In genomic region chr2:181371782-181372292, GRCh38 we compare ENCODE assay signal across 12 cellular contexts.
DNase-seq lines count a peak whose midpoint lies in the region; ATAC-seq, FAIRE-seq and TF ChIP-seq lines count a peak whose summit lies in the region.
"Had no signal": no experiment of that assay in that cellular context is flagged by ENCODE, and none has a peak within 500 bp of the region (broad histone marks: within the 10 kb centered on the region; RNA-seq: fewer than 3 reads in every experiment).

No MANE protein-coding gene starts in this region.

- DNase-seq in NOMO-1 treated with DMSO at 0.1 percent for 48 hours (lab: John Stamatoyannopoulos, UW; ENCODE audit: unreplicated experiment): peak; percentile 15
- no peak for DNase-seq in NOMO-1 treated with dmso at 0.1 percent for 144 hours (lab: John Stamatoyannopoulos, UW; ENCODE audit: unreplicated experiment)
- DNase-seq in M059J (ENCODE audit: low read depth): peak; percentile 65
- peak; percentile 53 for DNase-seq in endothelial cell of umbilical vein (ENCODE audit: low read depth, low spot score)
- DNase-seq in skeletal muscle cell (ENCODE audit: low read depth): peak; percentile 37
- DNase-seq in mucosa of gallbladder (ENCODE audit: low spot score): no peak
- DNase-seq: sigmoid colon; stimulated activated naive CD8-positive, alpha-beta T cell treated with anti-CD3 and anti-CD28 coated beads, Interleukin-15, amount 100 ng/mL, for 72 hours had no signal

- no peak for TF ChIP-seq CTCF in endothelial cell of umbilical vein (IDR thresholded peaks at IDR 0.05; ENCODE audit: extremely low read depth in 1 of 2, insufficient read depth in 1 of 2, low read depth in 1 of 2, low read length in 2 of 2)

- intact Hi-C loops in endothelial cell of umbilical vein (cut with micrococcal nuclease): loop anchor here (10.0 kb wide), 1 partner anchor 267 kb away; no protein-coding TSS in a partner anchor

- no peaks in the 10 kb centered on the region for H3K36me3 ChIP-seq in endothelial cell of umbilical vein (ENCODE audit: control insufficient read depth in 2 of 2, extremely low read depth in 1 of 2, insufficient read depth in 2 of 2, low read length in 2 of 2)
- H3K36me3 ChIP-seq: sigmoid colon had no signal

- H3K79me2 ChIP-seq in endothelial cell of umbilical vein (ENCODE audit: control insufficient read depth, insufficient read depth, low read length): no peaks in the 10 kb centered on the region

- no peaks in the 10 kb centered on the region for H3K9me3 ChIP-seq in endothelial cell of umbilical vein (replicated peaks; ENCODE audit: control insufficient read depth, insufficient read depth, low read length)
- H3K9me3 ChIP-seq: sigmoid colon had no signal

- no peaks in the 10 kb centered on the region for H3K27me3 ChIP-seq in endothelial cell of umbilical vein (ENCODE audit: control insufficient read depth in 2 of 2, insufficient read depth in 2 of 2, low read length in 2 of 2)
- H3K27me3 ChIP-seq: sigmoid colon had no signal

- no peaks in the 10 kb centered on the region for H3K9me1 ChIP-seq in endothelial cell of umbilical vein (replicated peaks; ENCODE audit: control insufficient read depth, extremely low read depth, insufficient read depth, low read length)

- dilution Hi-C loops in endothelial cell of umbilical vein (cut with MboI; ENCODE audit: extremely low pct_ligation_motif_present, low sequenced_read_pairs): no loop called here

- no peaks in the 10 kb centered on the region for H4K20me1 ChIP-seq in endothelial cell of umbilical vein (replicated peaks; ENCODE audit: control insufficient read depth, extremely low read depth, insufficient read depth, low read length)

- CTCF ChIA-PET in endothelial cell of umbilical vein (lab: Charles Lee): interaction anchor here (1.2 to 1.4 kb wide), 3 partner anchors 15 to 95 kb away, joined by 3 to 5 read pairs (median 3); no protein-coding TSS in a partner anchor

- no peak overlapping the region for H2AFZ ChIP-seq in endothelial cell of umbilical vein (ENCODE audit: low read depth, low read length)

- H3K4me1 ChIP-seq in endothelial cell of umbilical vein (ENCODE audit: control insufficient read depth, extremely low read depth, insufficient read depth, low read length): peaks cover 2% of the 10 kb centered on the region

- no peak for TF ChIP-seq POLR2A in endothelial cell of umbilical vein (IDR thresholded peaks at IDR 0.05; ENCODE audit: low read depth, low read length)

- H3K9ac ChIP-seq in endothelial cell of umbilical vein (replicated peaks; ENCODE audit: extremely low read depth, insufficient read depth, low read length): no peak overlapping the region

- peak; percentile 78 for FAIRE-seq in endothelial cell of umbilical vein (lab: Jason Lieb, UNC)
- FAIRE-seq: RCC 7860 had no signal

- BruUV-seq in endothelial cell of umbilical vein (replicated peaks; lab: Mats Ljungman, UMichigan): no TSS peak

- POLR2A ChIA-PET in endothelial cell of umbilical vein (lab: Charles Lee): no interaction called here

- no peak overlapping the region for H3K27ac ChIP-seq in endothelial cell of umbilical vein (ENCODE audit: insufficient read depth, low read depth, low read length)
- H3K27ac ChIP-seq: coronary artery, sigmoid colon had no signal

- ATAC-seq in HG02870 (IDR thresholded peaks at IDR 0.05; ENCODE audit: unreplicated experiment) (no peak), HG03442 (IDR thresholded peaks at IDR 0.05; ENCODE audit: unreplicated experiment) (no peak)
- ATAC-seq: stimulated activated naive CD8-positive, alpha-beta T cell treated with anti-CD3 and anti-CD28 coated beads, Interleukin-15, amount 100 ng/mL, for 72 hours had no signal

- H3K4me2 ChIP-seq in endothelial cell of umbilical vein (ENCODE audit: insufficient read depth, low read length): no peak overlapping the region

- H3K4me3 ChIP-seq in endothelial cell of umbilical vein (replicated peaks in 1 of 3; ENCODE audit: insufficient read depth in 1 of 3, low read depth in 1 of 3, low read length in 3 of 3) (no peak overlapping the region), skeletal muscle cell (ENCODE audit: low read depth, low read length) (no peak overlapping the region)
- H3K4me3 ChIP-seq: coronary artery, sigmoid colon had no signal

TF ChIP-seq in endothelial cell of umbilical vein, 7 proteins besides CTCF, POLR2A, EP300 and RAD21:
- TF ChIP-seq FOS (IDR thresholded peaks at IDR 0.05; ENCODE audit: borderline replicate concordance, insufficient read depth, low read length): no peak
- no peak for TF ChIP-seq EZH2 (IDR thresholded peaks at IDR 0.05; ENCODE audit: borderline replicate concordance, low read depth, low read length, severe bottlenecking)
- no peak for TF ChIP-seq POLR2AphosphoS5 (IDR thresholded peaks at IDR 0.05; ENCODE audit: insufficient read depth, low read depth, low read length)
- TF ChIP-seq GATA2 (IDR thresholded peaks at IDR 0.05; ENCODE audit: insufficient read depth, insufficient read length, low read depth, low read length): no peak
- TF ChIP-seq MYC (IDR thresholded peaks at IDR 0.05; ENCODE audit: low read depth, low read length): no peak

Comparison
In these comparisons a context has a peak if more than half of its experiments do, and no peak if none do; other contexts are left out.
1. DNase-seq: peak in NOMO-1 treated with DMSO at 0.1 percent for 48 hours (single experiment), M059J (single experiment), endothelial cell of umbilical vein (single experiment) and skeletal muscle cell (single experiment); none in NOMO-1 treated with dmso at 0.1 percent for 144 hours (single experiment) and mucosa of gallbladder (single experiment).